In the genomic region with DNA sequence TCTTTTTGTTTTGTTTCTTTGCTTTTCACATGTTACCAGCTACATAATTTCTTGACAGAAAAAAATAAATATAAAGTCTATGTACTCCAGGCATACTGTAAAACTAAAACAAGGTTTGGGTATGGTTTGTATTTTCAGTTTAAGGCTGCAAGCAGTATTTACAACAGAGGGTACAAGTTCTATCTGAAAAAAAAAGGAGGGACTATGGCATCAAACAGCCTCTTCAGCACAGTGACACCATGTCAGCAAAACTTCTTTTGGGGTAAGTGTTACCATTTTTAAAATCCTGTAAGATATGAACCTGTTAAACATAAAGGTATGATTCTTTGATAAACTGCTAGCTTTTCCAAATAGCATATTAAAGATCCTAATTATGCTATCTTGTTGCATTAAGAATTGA, we compare ENCODE assay signal across 13 cellular contexts. TPM values are rescaled to one million over a fixed set of nuclear protein-coding genes. Genes with fewer than 3 reads are reported as not detected.
DNase-seq lines count a peak whose midpoint lies in the region; ATAC-seq and TF ChIP-seq lines count a peak whose summit lies in the region.
"Had no signal": no experiment of that assay in that cellular context is flagged by ENCODE, and none has a peak within 500 bp of the region (broad histone marks: within the 10 kb centered on the region; RNA-seq: fewer than 3 reads in every experiment).

No MANE protein-coding gene starts in this region.

- ATAC-seq in T-cell (replicated peaks in 1 of 4) (peak in 3 of 4 experiments; percentile 25 to 51 (median 33)), HG03175 (IDR thresholded peaks at IDR 0.05; ENCODE audit: unreplicated experiment) (no peak)

- CTCF ChIA-PET in activated naive CD4-positive, alpha-beta T cell treated with anti-CD3 and anti-CD28 coated beads, Interleukin-2, amount 10 ng/mL, durations not matched to agents 7 days and 5 days (lab: Charles Lee), result interaction anchor here (1.5 kb wide), 1 partner anchor 38 kb away, joined by 3 read pairs; no protein-coding TSS in a partner anchor
- CTCF ChIA-PET in T-cell (lab: Charles Lee), result no interaction called here

- no peaks in the 10 kb centered on the region for H3K9me3 ChIP-seq in smooth muscle cell (replicated peaks; ENCODE audit: low read depth)

- H3K4me3 Mint-ChIP-seq in activated naive CD4-positive, alpha-beta T cell treated with anti-CD3 and anti-CD28 coated beads, Interleukin-2, amount 10 ng/mL, durations not matched to agents 7 days and 5 days, result peak overlapping the region; percentile 44
- peak overlapping the region; percentile 21 to 77 (median 66) for H3K4me3 Mint-ChIP-seq in T-cell
- H3K4me3 Mint-ChIP-seq: activated CD4-positive, alpha-beta memory T cell treated with anti-CD3 and anti-CD28 coated beads, Interleukin-2, amount 10 ng/mL, durations not matched to agents 7 days and 5 days had no signal

- peaks cover 1% of the 10 kb centered on the region for H3K36me3 Mint-ChIP-seq in activated naive CD4-positive, alpha-beta T cell treated with anti-CD3 and anti-CD28 coated beads, Interleukin-2, amount 10 ng/mL, durations not matched to agents 7 days and 5 days
- no peaks in the 10 kb centered on the region for H3K36me3 Mint-ChIP-seq in T-cell

- no peak for DNase-seq in activated naive CD4-positive, alpha-beta T cell treated with anti-CD3 and anti-CD28 coated beads, Interleukin-2, amount 10 ng/mL, durations not matched to agents 7 days and 5 days
- DNase-seq in activated naive CD4-positive, alpha-beta T cell treated with Interleukin-2 at 50 U/mL for 16 hours, result no peak
- DNase-seq in T-cell (no peak), fibroblast of the aortic adventitia (ENCODE audit: low read depth) (no peak), smooth muscle cell (lab: John Stamatoyannopoulos, UW; ENCODE audit: unreplicated experiment) (no peak), NCI-H524 treated with DMSO at 0.1 percent for 48 hours (lab: John Stamatoyannopoulos, UW) (no peak), hypothalamus (lab: John Stamatoyannopoulos, UW) (no peak)
- DNase-seq: activated CD4-positive, alpha-beta memory T cell treated with anti-CD3 and anti-CD28 coated beads, Interleukin-2, amount 10 ng/mL, durations not matched to agents 7 days and 5 days; NCI-H1105; NCI-H510A treated with DMSO at 0.1 percent for 48 hours; SIG-M5; stimulated activated CD4-positive, alpha-beta T cell treated with anti-CD3 and anti-CD28 coated beads, Interleukin-4, amount 100 ng/mL, for 4 hours had no signal

- peak overlapping the region; percentile 82 for H3K4me2 ChIP-seq in smooth muscle cell

- no peaks in the 10 kb centered on the region for H4K20me1 ChIP-seq in smooth muscle cell (ENCODE audit: low read depth)

- TF ChIP-seq CTCF in fibroblast of the aortic adventitia (IDR thresholded peaks at IDR 0.05; ENCODE audit: insufficient read depth, low read length) (no peak), smooth muscle cell (IDR thresholded peaks at IDR 0.05; ENCODE audit: borderline replicate concordance, insufficient read depth, poor library complexity, severe bottlenecking) (no peak)

- no peaks in the 10 kb centered on the region for H3K27me3 Mint-ChIP-seq in activated naive CD4-positive, alpha-beta T cell treated with anti-CD3 and anti-CD28 coated beads, Interleukin-2, amount 10 ng/mL, durations not matched to agents 7 days and 5 days
- no peaks in the 10 kb centered on the region for H3K27me3 Mint-ChIP-seq in T-cell
- H3K27me3 Mint-ChIP-seq: activated CD4-positive, alpha-beta memory T cell treated with anti-CD3 and anti-CD28 coated beads, Interleukin-2, amount 10 ng/mL, durations not matched to agents 7 days and 5 days had no signal

- H3K4me1 Mint-ChIP-seq in activated naive CD4-positive, alpha-beta T cell treated with anti-CD3 and anti-CD28 coated beads, Interleukin-2, amount 10 ng/mL, durations not matched to agents 7 days and 5 days, result peaks cover 31% of the 10 kb centered on the region
- peaks cover 30 to 53% (median 50%) of the 10 kb centered on the region in 3 donors for H3K4me1 Mint-ChIP-seq in T-cell

- peaks cover 11% of the 10 kb centered on the region for H3K79me2 ChIP-seq in smooth muscle cell (ENCODE audit: low read depth)

- H2AFZ ChIP-seq in smooth muscle cell (ENCODE audit: low read depth), result peak overlapping the region; percentile 76

- H3K9me3 Mint-ChIP-seq in activated naive CD4-positive, alpha-beta T cell treated with anti-CD3 and anti-CD28 coated beads, Interleukin-2, amount 10 ng/mL, durations not matched to agents 7 days and 5 days, result no peaks in the 10 kb centered on the region
- no peaks in the 10 kb centered on the region for H3K9me3 Mint-ChIP-seq in T-cell
- H3K9me3 Mint-ChIP-seq: activated CD4-positive, alpha-beta memory T cell treated with anti-CD3 and anti-CD28 coated beads, Interleukin-2, amount 10 ng/mL, durations not matched to agents 7 days and 5 days had no signal

- no peaks in the 10 kb centered on the region for H3F3A ChIP-seq in smooth muscle cell (ENCODE audit: low read depth)

- no peaks in the 10 kb centered on the region for H3K36me3 ChIP-seq in smooth muscle cell (ENCODE audit: low read depth)

- H3K27ac ChIP-seq in smooth muscle cell (ENCODE audit: low read depth), result peak overlapping the region; percentile 67

- H3K4me1 ChIP-seq in smooth muscle cell (ENCODE audit: low read depth), result peaks cover 17% of the 10 kb centered on the region

- POLR2A ChIA-PET in T-cell (lab: Charles Lee), result no interaction called here

- no peaks in the 10 kb centered on the region for H3K27me3 ChIP-seq in smooth muscle cell (ENCODE audit: low read depth)

- H3K4me3 ChIP-seq in fibroblast of the aortic adventitia (ENCODE audit: low read depth, low read length), result peak overlapping the region; percentile 53
- peak overlapping the region; percentile 40 for H3K4me3 ChIP-seq in smooth muscle cell

- peak overlapping the region; percentile 46 for H3K27ac Mint-ChIP-seq in activated naive CD4-positive, alpha-beta T cell treated with anti-CD3 and anti-CD28 coated beads, Interleukin-2, amount 10 ng/mL, durations not matched to agents 7 days and 5 days
- H3K27ac Mint-ChIP-seq in T-cell, result peak overlapping the region in 1 of 2 donors; percentile 84
- H3K27ac Mint-ChIP-seq: activated CD4-positive, alpha-beta memory T cell treated with anti-CD3 and anti-CD28 coated beads, Interleukin-2, amount 10 ng/mL, durations not matched to agents 7 days and 5 days had no signal

- peak overlapping the region; percentile 41 for H3K9ac ChIP-seq in smooth muscle cell (ENCODE audit: low read depth)

RNA-seq across cellular contexts. Expression of a gene that starts 0.4 kb away (rescaled TPM):
- total RNA-seq in T-cell, result 10 to 100 TPM; 14.4 to 31.8 (median 22.4) TPM
- total RNA-seq in fibroblast of the aortic adventitia (ENCODE audit: low replicate concordance), result 0.74 and 5.8 TPM in 2 replicates
- 16.4 and 18.4 TPM in 2 replicates for total RNA-seq in smooth muscle cell
- polyA plus RNA-seq in smooth muscle cell, result 12.4 and 12.5 TPM in 2 replicates

RNA-seq across cellular contexts. Expression of a gene that starts 49.2 kb away (rescaled TPM):
- total RNA-seq in T-cell (10 to 100 TPM in 3 of 5 donors, 1 to 10 TPM in 2; 9.3 to 12.9 (median 10.7) TPM), fibroblast of the aortic adventitia (ENCODE audit: low replicate concordance) (10.6 and 13.4 TPM in 2 replicates), smooth muscle cell (16.8 and 22.9 TPM in 2 replicates)
- 15.3 and 19.4 TPM in 2 replicates for polyA plus RNA-seq in smooth muscle cell
